In genomic region chr21:30839304-30839703, GRCh38 we compare ENCODE assay signal across 9 cellular contexts. TPM values are rescaled to one million over a fixed set of nuclear protein-coding genes. Genes with fewer than 3 reads are reported as not detected.
DNase-seq lines count a peak whose midpoint lies in the region; ATAC-seq, FAIRE-seq and TF ChIP-seq lines count a peak whose summit lies in the region.
"Had no signal": no experiment of that assay in that cellular context is flagged by ENCODE, and none has a peak within 500 bp of the region (broad histone marks: within the 10 kb centered on the region; RNA-seq: fewer than 3 reads in every experiment).

No MANE protein-coding gene starts in this region.

- H4K20me1 ChIP-seq in SU-DHL-6 (ENCODE audit: low read depth, low read length), result no peaks in the 10 kb centered on the region

- no peaks in the 10 kb centered on the region for H3K27me3 Mint-ChIP-seq in HFFc6 (ENCODE audit: insufficient read depth)
- H3K27me3 Mint-ChIP-seq: naive B cell had no signal

- H3K9ac ChIP-seq in SU-DHL-6 (ENCODE audit: low read length), result no peak overlapping the region

- TF ChIP-seq POLR2A in GM12892 (IDR thresholded peaks at IDR 0.05; ENCODE audit: low read depth, low read length), result no peak

- no peaks in the 10 kb centered on the region for H3K36me3 Mint-ChIP-seq in HFFc6 (ENCODE audit: low read depth)
- H3K36me3 Mint-ChIP-seq in stimulated activated effector memory CD8-positive, alpha-beta T cell treated with anti-CD3 and anti-CD28 coated beads, Interleukin-12 subunit alpha, Interleukin-12 subunit beta, amount 100 ng/mL, for 72 hours, result no peaks in the 10 kb centered on the region
- H3K36me3 Mint-ChIP-seq: naive B cell had no signal

- no peaks in the 10 kb centered on the region for H3K9me2 ChIP-seq in SU-DHL-6 (replicated peaks; ENCODE audit: insufficient read depth, low read length)

- BruUV-seq in A673 (replicated peaks; lab: Mats Ljungman, UMichigan), result no TSS peak

- peak; percentile 51 for TF ChIP-seq CTCF in A673 (conservative IDR thresholded peaks at IDR 0.05; ENCODE audit: low read depth, low read length)
- TF ChIP-seq CTCF in HFFc6 (IDR thresholded peaks at IDR 0.05), result peak; percentile 27; the same call in 1 of the 2 replicates
- TF ChIP-seq CTCF in SU-DHL-6 (IDR thresholded peaks at IDR 0.05; ENCODE audit: insufficient read depth, low read length, poor library complexity, severe bottlenecking), result peak; percentile 33

- CTCF ChIA-PET in A673 (lab: Charles Lee), result no interaction called here

- no peak overlapping the region for H3K4me2 ChIP-seq in SU-DHL-6 (ENCODE audit: low read depth, low read length, poor library complexity, severe bottlenecking)

- H3K79me2 ChIP-seq in SU-DHL-6 (ENCODE audit: insufficient read depth, low read length), result no peaks in the 10 kb centered on the region

- H3K4me3 ChIP-seq in A673 (ENCODE audit: low read depth, low read length, poor library complexity, severe bottlenecking) (no peak overlapping the region), SU-DHL-6 (ENCODE audit: insufficient read depth, low read length, poor library complexity, severe bottlenecking) (no peak overlapping the region)

- no peak overlapping the region for H3K4me3 Mint-ChIP-seq in HFFc6
- no peak overlapping the region for H3K4me3 Mint-ChIP-seq in stimulated activated effector memory CD8-positive, alpha-beta T cell treated with anti-CD3 and anti-CD28 coated beads, Interleukin-12 subunit alpha, Interleukin-12 subunit beta, amount 100 ng/mL, for 72 hours
- H3K4me3 Mint-ChIP-seq: naive B cell had no signal

- no peaks in the 10 kb centered on the region for H3F3A ChIP-seq in SU-DHL-6 (ENCODE audit: insufficient read depth)

- no peak overlapping the region for H2AFZ ChIP-seq in SU-DHL-6 (ENCODE audit: low read depth, low read length, severe bottlenecking)

- intact Hi-C loops in A673 (cut with micrococcal nuclease; ENCODE audit: unreplicated experiment), result no loop called here

- POLR2A ChIA-PET in A673 (lab: Charles Lee; ENCODE audit: low non-redundant PET), result no interaction called here

- H3K27me3 ChIP-seq in A673 (replicated peaks; ENCODE audit: insufficient read depth, low read depth, low read length, poor library complexity) (peaks cover 24% of the 10 kb centered on the region), SU-DHL-6 (ENCODE audit: low read length) (no peaks in the 10 kb centered on the region)

- peaks cover 29% of the 10 kb centered on the region for H3K9me3 Mint-ChIP-seq in HFFc6
- H3K9me3 Mint-ChIP-seq in stimulated activated effector memory CD8-positive, alpha-beta T cell treated with anti-CD3 and anti-CD28 coated beads, Interleukin-12 subunit alpha, Interleukin-12 subunit beta, amount 100 ng/mL, for 72 hours, result no peaks in the 10 kb centered on the region

- no peaks in the 10 kb centered on the region for H3K36me3 ChIP-seq in A673 (ENCODE audit: insufficient read depth, low read length, poor library complexity, severe bottlenecking)
- H3K36me3 ChIP-seq in SU-DHL-6 (ENCODE audit: low read length), result no peaks in the 10 kb centered on the region

- H3K27ac ChIP-seq in A673 (ENCODE audit: low read depth, low read length, poor library complexity, severe bottlenecking), result no peak overlapping the region
- no peak overlapping the region for H3K27ac ChIP-seq in SU-DHL-6 (ENCODE audit: low read depth, low read length)

- DNase-seq in A673 (ENCODE audit: low spot score) (peak; percentile 30), HFFc6 (no peak), GM12892 (ENCODE audit: insufficient read length) (no peak), T-helper 9 cell (no peak), NCI-H1436 treated with DMSO at 0.1 percent for 48 hours (lab: John Stamatoyannopoulos, UW) (no peak)
- DNase-seq in stimulated activated effector memory CD8-positive, alpha-beta T cell treated with anti-CD3 and anti-CD28 coated beads, Interleukin-12 subunit alpha, Interleukin-12 subunit beta, amount 100 ng/mL, for 72 hours (ENCODE audit: low spot score in 2 of 2), result no peak
- DNase-seq: naive B cell had no signal

- H3K9me3 ChIP-seq in A673 (ENCODE audit: low read depth, low read length, poor library complexity, severe bottlenecking) (no peaks in the 10 kb centered on the region), SU-DHL-6 (ENCODE audit: insufficient read depth, low read length) (no peaks in the 10 kb centered on the region)

- no peak overlapping the region for H3K27ac Mint-ChIP-seq in HFFc6
- H3K27ac Mint-ChIP-seq in stimulated activated effector memory CD8-positive, alpha-beta T cell treated with anti-CD3 and anti-CD28 coated beads, Interleukin-12 subunit alpha, Interleukin-12 subunit beta, amount 100 ng/mL, for 72 hours, result no peak overlapping the region
- H3K27ac Mint-ChIP-seq: naive B cell had no signal

- no peak for FAIRE-seq in GM12892 (lab: Jason Lieb, UNC)

- no peaks in the 10 kb centered on the region for H3K4me1 ChIP-seq in A673 (ENCODE audit: insufficient read depth, low read length, poor library complexity, severe bottlenecking)

- ATAC-seq in esophagus mucosa, result peak; percentile 44
- peak; percentile 71 for ATAC-seq in stimulated activated effector memory CD8-positive, alpha-beta T cell treated with anti-CD3 and anti-CD28 coated beads, Interleukin-12 subunit alpha, Interleukin-12 subunit beta, amount 100 ng/mL, for 72 hours

- H3K4me1 Mint-ChIP-seq in HFFc6 (ENCODE audit: low read depth), result no peaks in the 10 kb centered on the region
- H3K4me1 Mint-ChIP-seq in stimulated activated effector memory CD8-positive, alpha-beta T cell treated with anti-CD3 and anti-CD28 coated beads, Interleukin-12 subunit alpha, Interleukin-12 subunit beta, amount 100 ng/mL, for 72 hours, result no peaks in the 10 kb centered on the region
- H3K4me1 Mint-ChIP-seq: naive B cell had no signal

RNA-seq across cellular contexts. Expression of gene KRTAP7-1, which starts 9.7 kb away (rescaled TPM):
- not detected in 2 replicates for total RNA-seq in A673 (2021)
- not detected for total RNA-seq in HFFc6 (2021; fragmentation: NEBNext Ultra II Directional; extraction: Animal tissue kit (Norgen Biotek cat#: 25700))
- total RNA-seq in esophagus mucosa, result not detected
- not detected for polyA plus RNA-seq in GM12892 (2012; ENCODE audit: missing spikeins)

RNA-seq across cellular contexts. Expression of gene KRTAP8-1, which starts 26.2 kb away (rescaled TPM):
- total RNA-seq in A673 (2021) (not detected in 2 replicates), esophagus mucosa (not detected)
- total RNA-seq in HFFc6 (2021; fragmentation: NEBNext Ultra II Directional; extraction: Animal tissue kit (Norgen Biotek cat#: 25700)), result not detected
- not detected for polyA plus RNA-seq in GM12892 (2012; ENCODE audit: missing spikeins)

RNA-seq across cellular contexts. Expression of gene KRTAP11-1, which starts 42.1 kb away (rescaled TPM):
- total RNA-seq in A673 (2021) (not detected in 2 replicates), esophagus mucosa (not detected)
- not detected for total RNA-seq in HFFc6 (2021; fragmentation: NEBNext Ultra II Directional; extraction: Animal tissue kit (Norgen Biotek cat#: 25700))
- polyA plus RNA-seq in GM12892 (2012; ENCODE audit: missing spikeins), result not detected
